ENCODE assay signal across 2 cellular contexts in the genomic region with DNA sequence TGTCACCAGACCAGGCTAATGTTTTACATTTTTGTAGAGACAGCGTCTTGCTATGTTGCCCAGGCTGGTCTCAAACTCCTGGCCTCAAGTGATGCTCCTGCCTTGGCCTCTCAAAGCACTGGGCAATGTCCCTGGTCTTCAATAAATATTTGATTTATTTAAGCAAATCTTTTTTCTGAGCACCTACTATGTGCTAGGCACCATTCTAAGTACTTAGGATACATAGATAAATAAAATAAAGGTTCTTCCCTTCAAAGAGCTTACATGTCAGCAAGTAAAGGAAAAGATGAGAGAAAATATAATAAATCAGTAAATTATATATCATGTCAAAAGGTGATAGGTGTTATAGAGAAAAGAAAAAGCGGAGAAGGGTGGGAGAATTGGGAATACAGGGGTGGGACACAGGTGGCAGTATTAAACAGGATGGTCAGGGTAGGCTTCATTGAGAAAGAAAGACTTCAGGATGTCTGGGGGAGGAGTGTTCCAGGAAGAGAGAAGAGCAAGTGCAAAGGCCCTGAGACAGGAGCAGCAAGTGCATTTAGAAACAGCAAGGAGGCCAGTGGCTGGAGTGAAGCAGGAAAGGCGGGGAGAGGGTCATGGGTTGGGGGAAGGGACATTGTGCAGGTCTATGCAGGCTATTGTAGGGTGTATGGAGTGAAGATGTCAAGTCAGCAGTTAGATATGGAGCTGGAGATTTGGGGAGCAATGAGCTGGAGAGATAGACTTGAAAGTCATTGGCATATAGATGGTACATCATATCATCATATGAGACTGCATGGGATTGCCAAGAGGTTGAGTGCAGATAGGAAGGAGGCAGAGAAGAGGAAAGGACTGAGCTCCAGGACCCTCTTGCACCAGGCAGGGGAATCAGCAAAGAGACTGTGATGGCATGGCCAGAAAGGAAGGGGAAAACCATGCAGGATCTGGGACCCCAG.
TF ChIP-seq lines count a peak whose summit lies in the region.

No MANE protein-coding gene starts in this region.

TF ChIP-seq in HCT116, 20 proteins besides CTCF, POLR2A, EP300 and RAD21:
- no peak for TF ChIP-seq CEBPB (IDR thresholded peaks at IDR 0.05; ENCODE audit: low read depth)
- TF ChIP-seq, protein P1, sequence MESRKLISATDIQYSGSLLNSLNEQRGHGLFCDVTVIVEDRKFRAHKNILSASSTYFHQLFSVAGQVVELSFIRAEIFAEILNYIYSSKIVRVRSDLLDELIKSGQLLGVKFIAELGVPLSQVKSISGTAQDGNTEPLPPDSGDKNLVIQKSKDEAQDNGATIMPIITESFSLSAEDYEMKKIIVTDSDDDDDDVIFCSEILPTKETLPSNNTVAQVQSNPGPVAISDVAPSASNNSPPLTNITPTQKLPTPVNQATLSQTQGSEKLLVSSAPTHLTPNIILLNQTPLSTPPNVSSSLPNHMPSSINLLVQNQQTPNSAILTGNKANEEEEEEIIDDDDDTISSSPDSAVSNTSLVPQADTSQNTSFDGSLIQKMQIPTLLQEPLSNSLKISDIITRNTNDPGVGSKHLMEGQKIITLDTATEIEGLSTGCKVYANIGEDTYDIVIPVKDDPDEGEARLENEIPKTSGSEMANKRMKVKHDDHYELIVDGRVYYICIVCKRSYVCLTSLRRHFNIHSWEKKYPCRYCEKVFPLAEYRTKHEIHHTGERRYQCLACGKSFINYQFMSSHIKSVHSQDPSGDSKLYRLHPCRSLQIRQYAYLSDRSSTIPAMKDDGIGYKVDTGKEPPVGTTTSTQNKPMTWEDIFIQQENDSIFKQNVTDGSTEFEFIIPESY (IDR thresholded peaks at IDR 0.05; ENCODE audit: extremely low read depth, insufficient replicate concordance, low read length) = no peak
- TF ChIP-seq YY1 (IDR thresholded peaks at IDR 0.05; ENCODE audit: extremely low read depth, insufficient replicate concordance, low read depth, low read length) = no peak
TF ChIP-seq in HCT116: peak in this region for 0.

TF ChIP-seq in K562, 482 proteins besides CTCF, POLR2A, EP300 and RAD21:
- TF ChIP-seq, protein P2, sequence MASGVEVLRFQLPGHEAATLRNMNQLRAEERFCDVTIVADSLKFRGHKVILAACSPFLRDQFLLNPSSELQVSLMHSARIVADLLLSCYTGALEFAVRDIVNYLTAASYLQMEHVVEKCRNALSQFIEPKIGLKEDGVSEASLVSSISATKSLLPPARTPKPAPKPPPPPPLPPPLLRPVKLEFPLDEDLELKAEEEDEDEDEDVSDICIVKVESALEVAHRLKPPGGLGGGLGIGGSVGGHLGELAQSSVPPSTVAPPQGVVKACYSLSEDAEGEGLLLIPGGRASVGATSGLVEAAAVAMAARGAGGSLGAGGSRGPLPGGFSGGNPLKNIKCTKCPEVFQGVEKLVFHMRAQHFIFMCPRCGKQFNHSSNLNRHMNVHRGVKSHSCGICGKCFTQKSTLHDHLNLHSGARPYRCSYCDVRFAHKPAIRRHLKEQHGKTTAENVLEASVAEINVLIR (CRISPR knock-in tag; IDR thresholded peaks at IDR 0.05) = no peak
- peak; percentile 79 for TF ChIP-seq C11orf30 (IDR thresholded peaks at IDR 0.05; ENCODE audit: low read depth)
- peak; percentile 91 for TF ChIP-seq ZNF316 (IDR thresholded peaks at IDR 0.05)
- TF ChIP-seq ZNF436 (CRISPR knock-in tag; IDR thresholded peaks at IDR 0.05) = no peak
- TF ChIP-seq MAFK (IDR thresholded peaks at IDR 0.05; ENCODE audit: low read length) = peak; percentile 43; the same call in 1 of the 2 replicates
- peak; percentile 37; the same call in 1 of the 2 replicates for TF ChIP-seq MAFF (IDR thresholded peaks at IDR 0.05; ENCODE audit: low read length)
- TF ChIP-seq MAFG (tag; conservative IDR thresholded peaks at IDR 0.05) = peak; percentile 71
- TF ChIP-seq BCOR (IDR thresholded peaks at IDR 0.05) = 0 out of 2 replicates have a peak, but pooled peaks have one; percentile 11
